20 cellular contexts compared by ENCODE assay signal in genomic region chr6:14966111-14966901, GRCh38.
DNase-seq lines count a peak whose midpoint lies in the region; ATAC-seq, FAIRE-seq and TF ChIP-seq lines count a peak whose summit lies in the region.
"Had no signal": no experiment of that assay in that cellular context is flagged by ENCODE, and none has a peak within 500 bp of the region (broad histone marks: within the 10 kb centered on the region; RNA-seq: fewer than 3 reads in every experiment).

No MANE protein-coding gene starts in this region.

- no peak overlapping the region for H4K91ac ChIP-seq in H9 (ENCODE audit: insufficient read length, low read depth, low read length)

- H3T11ph ChIP-seq in H9 (ENCODE audit: low read length), result no peak overlapping the region

- CTCF ChIA-PET in K562 (lab: Yijun Ruan, JAX; ENCODE audit: low intra/inter-chr PET ratio), result no interaction called here

- TF ChIP-seq POLR2A in K562 (conservative IDR thresholded peaks at IDR 0.05), result no peak

- in situ Hi-C loops in K562 (cut with MboI), result no loop called here

- no CpG with 5 or more reads among the region's 8 CpGs for WGBS in H9 (ENCODE audit: extremely low coverage, insufficient read length, low lambda C conversion rate)
- 65% methylated on average over 8 of the region's 8 CpGs for WGBS in K562 (ENCODE audit: insufficient coverage, low coverage, missing lambda C conversion rate)

- FAIRE-seq in K562 (lab: Jason Lieb, UNC), result no peak
- FAIRE-seq: G401.6, GM12892 had no signal

- H2BK15ac ChIP-seq in H9 (ENCODE audit: low read depth, low read length), result no peak overlapping the region

- H2BK12ac ChIP-seq in H9 (ENCODE audit: insufficient read length, low read depth, low read length), result no peak overlapping the region

- TF ChIP-seq CTCF in H9 (conservative IDR thresholded peaks at IDR 0.05) (no peak), K562 (IDR thresholded peaks at IDR 0.05 in 2 of 3, conservative IDR thresholded peaks at IDR 0.05 in 1 of 3; ENCODE audit: insufficient read depth in 2 of 3, low read depth in 1 of 3, low read length in 3 of 3) (no peak), right atrium auricular region (IDR thresholded peaks at IDR 0.05) (no peak)

- H3K27me3 ChIP-seq in H9 (ENCODE audit: insufficient read depth, low read length) (no peaks in the 10 kb centered on the region), K562 (ENCODE audit: control insufficient read depth in 2 of 2, insufficient read depth in 2 of 2, low read length in 2 of 2) (no peaks in the 10 kb centered on the region), right atrium auricular region (no peaks in the 10 kb centered on the region)
- H3K27me3 ChIP-seq: upper lobe of left lung had no signal

- H3K79me2 ChIP-seq in H9 (ENCODE audit: insufficient read depth, low read length) (no peaks in the 10 kb centered on the region; the same call in 1 of the 2 replicates), K562 (ENCODE audit: control insufficient read depth, insufficient read depth, low read length) (no peaks in the 10 kb centered on the region)

- peaks cover 0 to 10% of the 10 kb centered on the region in 2 experiments; a peak in 2 of 5 replicates for H3K9me3 Mint-ChIP-seq in H9
- H3K9me3 Mint-ChIP-seq: HFFc6 had no signal

- no peak overlapping the region for H4K5ac ChIP-seq in H9 (ENCODE audit: insufficient read length, low read depth, low read length)

- POLR2A ChIA-PET in K562 (lab: Yijun Ruan, JAX), result interaction anchor here (0.6 to 1.8 kb wide), 3 partner anchors 14 to 1175 kb away, joined by 3 to 5 read pairs (median 3); no protein-coding TSS in a partner anchor

- H3K4ac ChIP-seq in H9 (ENCODE audit: low read depth, low read length), result no peak overlapping the region

- H3K36me3 Mint-ChIP-seq in H9 (ENCODE audit: insufficient read depth in 1 of 3, low read depth in 3 of 3), result peaks cover 2 to 8% (median 7%) of the 10 kb centered on the region in 3 experiments; a peak in 4 of 7 replicates

- no peak overlapping the region for H2BK120ac ChIP-seq in H9 (ENCODE audit: low read depth, low read length, poor library complexity, severe bottlenecking)

- BruUV-seq in K562 (replicated peaks; lab: Mats Ljungman, UMichigan), result no TSS peak

- no peak overlapping the region for H2AFZ ChIP-seq in H9 (ENCODE audit: low read length)
- no peak overlapping the region for H2AFZ ChIP-seq in K562 (ENCODE audit: low read depth, low read length)

- H4K8ac ChIP-seq in H9 (replicated peaks; ENCODE audit: insufficient read length, low read depth, low read length), result no peak overlapping the region

- no peaks in the 10 kb centered on the region for H3K23me2 ChIP-seq in H9 (ENCODE audit: insufficient read length, low read depth, low read length, poor library complexity, severe bottlenecking)

- H3K4me1 ChIP-seq in H9 (ENCODE audit: insufficient read depth, low read length) (peaks cover 24% of the 10 kb centered on the region; the same call in 1 of the 2 replicates), K562 (replicated peaks in 1 of 2; ENCODE audit: control insufficient read depth in 2 of 2, insufficient read depth in 2 of 2, low read length in 2 of 2) (peaks cover 5 to 21% of the 10 kb centered on the region in 2 experiments; a peak in 3 of 5 replicates), right atrium auricular region (no peaks in the 10 kb centered on the region)
- H3K4me1 ChIP-seq: left ventricle myocardium inferior, upper lobe of left lung had no signal

- H3K4me2 ChIP-seq in H9 (ENCODE audit: insufficient read depth, insufficient read length, low read length) (no peak overlapping the region), K562 (ENCODE audit: insufficient read depth, low read length) (no peak overlapping the region)

- no peaks in the 10 kb centered on the region for H3K9me1 ChIP-seq in K562 (ENCODE audit: control insufficient read depth, insufficient read depth, low read length)

- H3K4me3 Mint-ChIP-seq in H9, result no peak overlapping the region
- H3K4me3 Mint-ChIP-seq: activated CD4-positive, alpha-beta T cell treated with anti-CD3 and anti-CD28 coated beads, Interleukin-2, amount 10 ng/mL, durations not matched to agents 24 days and 14 days; HFFc6; stimulated activated naive CD8-positive, alpha-beta T cell treated with anti-CD3 and anti-CD28 coated beads, Interleukin-15, amount 100 ng/mL, for 72 hours had no signal

- H2BK5ac ChIP-seq in H9 (ENCODE audit: insufficient read length, low read length), result no peak overlapping the region

- DNase-seq in AG08396 (ENCODE audit: low spot score) (peak; percentile 10), H9 (peak; percentile 66), K562 (ENCODE audit: extremely low read depth in 1 of 4, low spot score in 3 of 4) (no peak), islet precursor cell (peak; percentile 90), DMS79 treated with DMSO at 0.1 percent for 48 hours (lab: John Stamatoyannopoulos, UW) (no peak), HT-29 (ENCODE audit: low spot score) (no peak), NCI-H2081 treated with DMSO at 0.1 percent for 48 hours (lab: John Stamatoyannopoulos, UW) (no peak), right atrium auricular region (ENCODE audit: low spot score) (no peak)
- DNase-seq: activated CD4-positive, alpha-beta T cell treated with anti-CD3 and anti-CD28 coated beads, Interleukin-2, amount 10 ng/mL, durations not matched to agents 24 days and 14 days; activated gamma-delta T cell; anterior cingulate cortex; hypothalamus; left ventricle myocardium inferior; NCI-H446 treated with DMSO at 0.1 percent for 48 hours; stimulated activated CD4-positive, alpha-beta T cell treated with anti-CD3 and anti-CD28 coated beads, Interleukin-1b, Interleukin-23, amount 100 ng/mL, for 48 hours; stimulated activated naive CD8-positive, alpha-beta T cell treated with anti-CD3 and anti-CD28 coated beads, Interleukin-15, amount 100 ng/mL, for 72 hours; upper lobe of left lung had no signal

- no peaks in the 10 kb centered on the region for H3K9me3 ChIP-seq in H9 (ENCODE audit: control insufficient read depth, low read depth, low read length)
- no peaks in the 10 kb centered on the region for H3K9me3 ChIP-seq in K562 (replicated peaks; ENCODE audit: control insufficient read depth, insufficient read depth, low read depth, low read length)
- H3K9me3 ChIP-seq in right atrium auricular region, result peaks cover 0 to 8% of the 10 kb centered on the region in 2 donors
- H3K9me3 ChIP-seq: upper lobe of left lung had no signal

- H3K56ac ChIP-seq in H9 (ENCODE audit: insufficient read length, low read depth, low read length), result no peak overlapping the region

- H2AK5ac ChIP-seq in H9 (ENCODE audit: insufficient read length, low read length), result no peak overlapping the region

- peak overlapping the region; percentile 21 for H3K27ac ChIP-seq in H9 (ENCODE audit: insufficient read length, low read depth, low read length)
- no peak overlapping the region for H3K27ac ChIP-seq in K562 (ENCODE audit: extremely low read depth, low read depth, low read length)
- no peak overlapping the region for H3K27ac ChIP-seq in right atrium auricular region
- H3K27ac ChIP-seq: left ventricle myocardium inferior, upper lobe of left lung had no signal

- no peak overlapping the region for H3K14ac ChIP-seq in H9 (ENCODE audit: insufficient read depth, low read length)

- peak; percentile 10; the same call in 1 of the 3 replicates for ATAC-seq in K562
- ATAC-seq: stimulated activated naive CD8-positive, alpha-beta T cell treated with anti-CD3 and anti-CD28 coated beads, Interleukin-15, amount 100 ng/mL, for 72 hours had no signal

- intact Hi-C loops in K562 (cut with micrococcal nuclease), result no loop called here

- no peak for TF ChIP-seq EP300 in K562 (IDR thresholded peaks at IDR 0.05; ENCODE audit: low read length)

- peak overlapping the region; percentile 76 for H2BK20ac ChIP-seq in H9 (ENCODE audit: low read depth, low read length, poor library complexity, severe bottlenecking)

- H3K36me3 ChIP-seq in K562 (ENCODE audit: control insufficient read depth, insufficient read depth, low read length) (no peaks in the 10 kb centered on the region), right atrium auricular region (no peaks in the 10 kb centered on the region)
- H3K36me3 ChIP-seq: left ventricle myocardium inferior, upper lobe of left lung had no signal

- H3K27me3 Mint-ChIP-seq in H9 (ENCODE audit: low read depth), result no peaks in the 10 kb centered on the region
- H3K27me3 Mint-ChIP-seq: activated CD4-positive, alpha-beta T cell treated with anti-CD3 and anti-CD28 coated beads, Interleukin-2, amount 10 ng/mL, durations not matched to agents 24 days and 14 days; stimulated activated naive CD8-positive, alpha-beta T cell treated with anti-CD3 and anti-CD28 coated beads, Interleukin-15, amount 100 ng/mL, for 72 hours had no signal

- no peak for TF ChIP-seq RAD21 in K562 (CRISPR knock-in tag; conservative IDR thresholded peaks at IDR 0.05 in 1 of 2, IDR thresholded peaks at IDR 0.05 in 1 of 2)

- no peak overlapping the region for H3K18ac ChIP-seq in H9 (ENCODE audit: insufficient read length, low read depth, low read length)

- H3K4me3 ChIP-seq in K562 (no peak overlapping the region), right atrium auricular region (no peak overlapping the region)
- H3K4me3 ChIP-seq: left ventricle myocardium inferior, upper lobe of left lung had no signal

- H3K9ac ChIP-seq in H9 (ENCODE audit: extremely low read depth, insufficient read length, low read length), result no peak overlapping the region
- H3K9ac ChIP-seq in K562 (ENCODE audit: insufficient read depth in 1 of 2, low read depth in 2 of 2, low read length in 2 of 2), result peak overlapping the region in 1 of 2 experiments; percentile 39; a peak in 2 of 4 replicates

- H3K4me1 Mint-ChIP-seq in H9, result peaks cover 44 to 46% of the 10 kb centered on the region in 2 experiments
- H3K4me1 Mint-ChIP-seq: activated CD4-positive, alpha-beta T cell treated with anti-CD3 and anti-CD28 coated beads, Interleukin-2, amount 10 ng/mL, durations not matched to agents 24 days and 14 days; stimulated activated naive CD8-positive, alpha-beta T cell treated with anti-CD3 and anti-CD28 coated beads, Interleukin-15, amount 100 ng/mL, for 72 hours had no signal

- peak overlapping the region; percentile 41 to 87 (median 78) for H3K27ac Mint-ChIP-seq in H9
- H3K27ac Mint-ChIP-seq: activated CD4-positive, alpha-beta T cell treated with anti-CD3 and anti-CD28 coated beads, Interleukin-2, amount 10 ng/mL, durations not matched to agents 24 days and 14 days; HFFc6; stimulated activated naive CD8-positive, alpha-beta T cell treated with anti-CD3 and anti-CD28 coated beads, Interleukin-15, amount 100 ng/mL, for 72 hours had no signal

- peaks cover 2% of the 10 kb centered on the region for H3K79me1 ChIP-seq in H9 (ENCODE audit: insufficient read depth, low read depth, low read length, poor library complexity, severe bottlenecking)

- H4K20me1 ChIP-seq in H9 (ENCODE audit: control insufficient read depth, insufficient read depth, insufficient read length) (no peaks in the 10 kb centered on the region), K562 (replicated peaks; ENCODE audit: control insufficient read depth, insufficient read depth, low read length) (no peaks in the 10 kb centered on the region)

- no peak overlapping the region for H3K23ac ChIP-seq in H9 (ENCODE audit: insufficient read length, low read depth, low read length)

TF ChIP-seq in K562, 482 proteins besides CTCF, POLR2A, EP300 and RAD21 (continues in another document):
- TF ChIP-seq JUN (IDR thresholded peaks at IDR 0.05; ENCODE audit: borderline replicate concordance, low read depth, low read length), result no peak
- no peak for TF ChIP-seq JUN (CRISPR knock-in tag; IDR thresholded peaks at IDR 0.05; ENCODE audit: borderline replicate concordance)

Comparison
In these comparisons a context has a peak if more than half of its experiments do, and no peak if none do; other contexts are left out.
1. DNase-seq: peak in AG08396 (single experiment), H9 (single experiment) and islet precursor cell (single experiment); none in K562 (0 of 4), DMS79 treated with DMSO at 0.1 percent for 48 hours (single experiment), HT-29 (single experiment), NCI-H2081 treated with DMSO at 0.1 percent for 48 hours (single experiment) and right atrium auricular region (single experiment).